ENCODE assay signal across 16 cellular contexts in the genomic region with DNA sequence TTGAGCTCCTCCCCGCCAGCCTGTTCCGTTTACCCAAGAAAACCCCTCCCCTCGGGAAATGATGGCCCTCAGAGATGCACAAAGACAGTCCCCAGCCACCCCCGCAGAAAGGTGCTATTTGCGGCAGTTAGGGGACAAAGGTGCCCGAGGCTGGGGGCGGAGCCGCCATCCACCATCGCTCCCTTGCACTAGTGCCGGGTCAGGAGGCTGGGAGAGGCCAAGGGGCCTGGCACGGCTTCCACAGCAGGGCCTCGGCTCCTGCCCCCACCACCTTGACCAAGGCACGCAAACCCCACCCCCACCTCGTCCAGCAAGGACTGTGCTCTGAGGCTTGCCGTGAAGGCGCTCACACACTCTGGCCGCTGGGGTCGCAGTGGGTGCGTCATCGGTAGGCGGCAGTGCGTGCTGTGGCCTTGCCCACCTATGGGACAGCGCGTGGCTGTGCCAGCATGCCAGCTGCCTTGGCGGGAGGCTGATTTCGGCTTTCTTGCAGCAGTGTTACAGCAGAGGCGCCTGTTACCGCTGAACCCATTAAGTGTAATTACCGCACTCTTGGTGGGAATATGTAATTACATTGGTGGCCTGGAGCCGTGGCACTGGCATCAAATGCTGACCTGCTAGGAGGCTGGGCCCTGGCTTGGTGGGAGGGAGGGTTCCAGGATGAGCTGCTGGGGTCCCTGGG. TPM values are rescaled to one million over a fixed set of nuclear protein-coding genes. Genes with fewer than 3 reads are reported as not detected.
A peak's percentile ranks its signal among the peaks of the same experiment; 100 is the strongest.
DNase-seq lines count a peak whose midpoint lies in the region; ATAC-seq, FAIRE-seq and TF ChIP-seq lines count a peak whose summit lies in the region.
"Had no signal": no experiment of that assay in that cellular context is flagged by ENCODE, and none has a peak within 500 bp of the region (broad histone marks: within the 10 kb centered on the region; RNA-seq: fewer than 3 reads in every experiment).

No MANE protein-coding gene starts in this region.

- no peaks in the 10 kb centered on the region for H3K27me3 Mint-ChIP-seq in activated CD8-positive, alpha-beta T cell treated with anti-CD3 and anti-CD28 coated beads, Interleukin-2, amount 10 ng/mL, durations not matched to agents 7 days and 5 days (ENCODE audit: low read depth)

- no peak overlapping the region for H3K9ac ChIP-seq in muscle layer of colon (ENCODE audit: low read length)
- H3K9ac ChIP-seq: BLaER1 treated with 17β-estradiol and CSF1 and Interleukin-3, amounts not matched to agents 10 nM and 100 nM had no signal

- H3K4me1 Mint-ChIP-seq in activated CD8-positive, alpha-beta T cell treated with anti-CD3 and anti-CD28 coated beads, Interleukin-2, amount 10 ng/mL, durations not matched to agents 7 days and 5 days (ENCODE audit: low read depth) = no peaks in the 10 kb centered on the region
- H3K4me1 Mint-ChIP-seq: immature natural killer cell had no signal

- FAIRE-seq in GM12891 (lab: Jason Lieb, UNC) = no peak

- no peak overlapping the region for H3K4me3 Mint-ChIP-seq in activated CD8-positive, alpha-beta T cell treated with anti-CD3 and anti-CD28 coated beads, Interleukin-2, amount 10 ng/mL, durations not matched to agents 7 days and 5 days
- H3K4me3 Mint-ChIP-seq: dendritic cell treated with granulocyte-macrophage colony-stimulating factor and Interleukin-4, amounts not matched to agents 40 ng/mL and 50 ng/mL, for 4 days; immature natural killer cell had no signal

- TF ChIP-seq POLR2A in breast epithelium (IDR thresholded peaks at IDR 0.05) (no peak), GM12891 (IDR thresholded peaks at IDR 0.05; ENCODE audit: low read depth, low read length) (no peak)

- DNase-seq in DMS 273 treated with DMSO at 0.1 percent for 48 hours (lab: John Stamatoyannopoulos, UW) (peak; percentile 62), NCI-H1436 (lab: John Stamatoyannopoulos, UW) (peak; percentile 81), SHP77 (lab: John Stamatoyannopoulos, UW) (peak; percentile 75 to 85), breast epithelium (ENCODE audit: low spot score in 2 of 2) (no peak), GM12891 (ENCODE audit: insufficient read length, low spot score) (no peak)
- no peak for DNase-seq in activated CD8-positive, alpha-beta T cell treated with anti-CD3 and anti-CD28 coated beads, Interleukin-2, amount 10 ng/mL, durations not matched to agents 7 days and 5 days
- DNase-seq: activated CD4-positive, alpha-beta T cell treated with anti-CD3 and anti-CD28 coated beads for 1 hour; activated T-cell treated with anti-CD3 and anti-CD28 coated beads, Interleukin-2, amount 50 U/mL, for 48 hours; immature natural killer cell; stimulated activated naive CD8-positive, alpha-beta T cell treated with anti-CD3 and anti-CD28 coated beads, Interleukin-15, Interleukin-2, amounts not matched to agents 100 U/mL and 50 U/mL, for 24 hours had no signal

- no peaks in the 10 kb centered on the region for H3K9me3 Mint-ChIP-seq in activated CD8-positive, alpha-beta T cell treated with anti-CD3 and anti-CD28 coated beads, Interleukin-2, amount 10 ng/mL, durations not matched to agents 7 days and 5 days (ENCODE audit: insufficient read depth)
- H3K9me3 Mint-ChIP-seq: dendritic cell treated with granulocyte-macrophage colony-stimulating factor and Interleukin-4, amounts not matched to agents 40 ng/mL and 50 ng/mL, for 4 days; immature natural killer cell had no signal

- H3K27ac ChIP-seq in muscle layer of colon (ENCODE audit: low read depth, low read length) = peak overlapping the region; percentile 68
- H3K27ac ChIP-seq in breast epithelium = no peak overlapping the region
- H3K27ac ChIP-seq: BLaER1 treated with 17β-estradiol and CSF1 and Interleukin-3, amounts not matched to agents 10 nM and 100 nM had no signal

- H3K36me3 ChIP-seq in muscle layer of colon (ENCODE audit: insufficient read depth, low read length) (no peaks in the 10 kb centered on the region), breast epithelium (no peaks in the 10 kb centered on the region)
- H3K36me3 ChIP-seq: BLaER1 treated with 17β-estradiol and CSF1 and Interleukin-3, amounts not matched to agents 10 nM and 100 nM had no signal

- H3K9me3 ChIP-seq in muscle layer of colon (ENCODE audit: low read length) = no peaks in the 10 kb centered on the region
- peaks cover 0 to under 1% of the 10 kb centered on the region in 2 donors for H3K9me3 ChIP-seq in breast epithelium
- H3K9me3 ChIP-seq: BLaER1 treated with 17β-estradiol and CSF1 and Interleukin-3, amounts not matched to agents 10 nM and 100 nM had no signal

- intact Hi-C loops in breast epithelium (cut with DNase I; ENCODE audit: low total_unique reads) = no loop called here

- no peak overlapping the region for H3K27ac Mint-ChIP-seq in activated CD8-positive, alpha-beta T cell treated with anti-CD3 and anti-CD28 coated beads, Interleukin-2, amount 10 ng/mL, durations not matched to agents 7 days and 5 days
- H3K27ac Mint-ChIP-seq: dendritic cell treated with granulocyte-macrophage colony-stimulating factor and Interleukin-4, amounts not matched to agents 40 ng/mL and 50 ng/mL, for 4 days; immature natural killer cell had no signal

- no peaks in the 10 kb centered on the region for H3K36me3 Mint-ChIP-seq in activated CD8-positive, alpha-beta T cell treated with anti-CD3 and anti-CD28 coated beads, Interleukin-2, amount 10 ng/mL, durations not matched to agents 7 days and 5 days (ENCODE audit: low read depth)
- H3K36me3 Mint-ChIP-seq: immature natural killer cell had no signal

- POLR2A ChIA-PET in activated CD8-positive, alpha-beta T cell treated with anti-CD3 and anti-CD28 coated beads, Interleukin-2, amount 10 ng/mL, durations not matched to agents 7 days and 5 days (lab: Charles Lee) = no interaction called here

- TF ChIP-seq CTCF in breast epithelium (IDR thresholded peaks at IDR 0.05) = no peak

- no peak for ATAC-seq in activated CD8-positive, alpha-beta T cell treated with anti-CD3 and anti-CD28 coated beads, Interleukin-2, amount 10 ng/mL, durations not matched to agents 7 days and 5 days
- no peak for ATAC-seq in HG03439 (IDR thresholded peaks at IDR 0.05; ENCODE audit: unreplicated experiment)
- ATAC-seq: stimulated activated naive CD8-positive, alpha-beta T cell treated with anti-CD3 and anti-CD28 coated beads, Interleukin-15, Interleukin-2, amounts not matched to agents 100 U/mL and 50 U/mL, for 24 hours had no signal

- peaks cover 25% of the 10 kb centered on the region for H3K4me1 ChIP-seq in muscle layer of colon (ENCODE audit: insufficient read depth, low read length)
- no peaks in the 10 kb centered on the region for H3K4me1 ChIP-seq in breast epithelium

- H3K27me3 ChIP-seq in muscle layer of colon (ENCODE audit: control insufficient read depth in 1 of 2, insufficient read depth in 2 of 2, low read length in 2 of 2) (no peaks in the 10 kb centered on the region), breast epithelium (peaks cover 4 to 79% of the 10 kb centered on the region in 2 donors)

- no peak overlapping the region for H3K4me3 ChIP-seq in muscle layer of colon (ENCODE audit: low read depth in 1 of 2, low read length in 2 of 2)
- H3K4me3 ChIP-seq in breast epithelium = no peak overlapping the region
- H3K4me3 ChIP-seq: BLaER1 treated with 17β-estradiol and CSF1 and Interleukin-3, amounts not matched to agents 10 nM and 100 nM had no signal

- CTCF ChIA-PET in activated CD8-positive, alpha-beta T cell treated with anti-CD3 and anti-CD28 coated beads, Interleukin-2, amount 10 ng/mL, durations not matched to agents 7 days and 5 days (lab: Charles Lee) = no interaction called here

TF ChIP-seq in GM12891, 5 proteins besides CTCF, POLR2A, EP300 and RAD21:
- TF ChIP-seq SPI1 (IDR thresholded peaks at IDR 0.05; ENCODE audit: low read depth, low read length) = no peak
- TF ChIP-seq PAX5 (IDR thresholded peaks at IDR 0.05; ENCODE audit: insufficient read depth, low read length, severe bottlenecking) = no peak
- no peak for TF ChIP-seq TAF1 (IDR thresholded peaks at IDR 0.05; ENCODE audit: low read depth, low read length)
- no peak for TF ChIP-seq POLR2AphosphoS5 (IDR thresholded peaks at IDR 0.05; ENCODE audit: low read depth, low read length)
- TF ChIP-seq POU2F2 (IDR thresholded peaks at IDR 0.05; ENCODE audit: low read depth, low read length) = no peak
TF ChIP-seq in GM12891: peak in this region for 0.

RNA-seq across cellular contexts. Expression of gene TPSG1, which starts 31.8 kb away (rescaled TPM):
- 1 to 10 TPM in 1 of 3 donors, under 1 TPM in 1, not detected in 1; 0.73 to 1.8 TPM for total RNA-seq in breast epithelium
- total RNA-seq in activated CD8-positive, alpha-beta T cell treated with anti-CD3 and anti-CD28 coated beads, Interleukin-2, amount 10 ng/mL, durations not matched to agents 7 days and 5 days = not detected
- not detected for polyA plus RNA-seq in GM12891 (2012; ENCODE audit: low read depth, missing spikeins)
- total RNA-seq: fibroblast of villous mesenchyme, OCI-LY7 had no signal
- polyA plus RNA-seq: immature natural killer cell had no signal

RNA-seq across cellular contexts. Expression of gene TPSB2, which starts 36.7 kb away (rescaled TPM):
- 100 to 1,000 TPM in 1 of 3 donors, 10 to 100 TPM in 1, 1 to 10 TPM in 1; 5.6 to 195 (median 22.4) TPM for total RNA-seq in breast epithelium
- total RNA-seq in activated CD8-positive, alpha-beta T cell treated with anti-CD3 and anti-CD28 coated beads, Interleukin-2, amount 10 ng/mL, durations not matched to agents 7 days and 5 days = not detected
- polyA plus RNA-seq in GM12891 (2012; ENCODE audit: low read depth, missing spikeins) = not detected
- total RNA-seq: fibroblast of villous mesenchyme, OCI-LY7 had no signal
- polyA plus RNA-seq: immature natural killer cell had no signal

RNA-seq across cellular contexts. Expression of gene CACNA1H, which starts 40.4 kb away (rescaled TPM):
- total RNA-seq in breast epithelium = 1 to 10 TPM; 1.6 to 2.5 (median 2.2) TPM
- under 1 TPM; 0.57 to 0.92 TPM for total RNA-seq in activated CD8-positive, alpha-beta T cell treated with anti-CD3 and anti-CD28 coated beads, Interleukin-2, amount 10 ng/mL, durations not matched to agents 7 days and 5 days
- polyA plus RNA-seq in GM12891 (2012; ENCODE audit: low read depth, missing spikeins) = 0.14 TPM
- total RNA-seq: OCI-LY7 had no signal

RNA-seq across cellular contexts. Expression of gene TPSAB1, which starts 47.2 kb away (rescaled TPM):
- total RNA-seq in breast epithelium = 100 to 1,000 TPM in 1 of 3 donors, 10 to 100 TPM in 1, 1 to 10 TPM in 1; 5.9 to 156 (median 19.8) TPM
- total RNA-seq in activated CD8-positive, alpha-beta T cell treated with anti-CD3 and anti-CD28 coated beads, Interleukin-2, amount 10 ng/mL, durations not matched to agents 7 days and 5 days = not detected
- polyA plus RNA-seq in GM12891 (2012; ENCODE audit: low read depth, missing spikeins) = not detected
- total RNA-seq: fibroblast of villous mesenchyme, OCI-LY7 had no signal
- polyA plus RNA-seq: immature natural killer cell had no signal

Comparison
In these comparisons a context has a peak if more than half of its experiments do, and no peak if none do; other contexts are left out.
1. DNase-seq: peak in DMS 273 treated with DMSO at 0.1 percent for 48 hours (single experiment), NCI-H1436 (single experiment) and SHP77 (2 of 2); none in breast epithelium (0 of 2), activated CD8-positive, alpha-beta T cell treated with anti-CD3 and anti-CD28 coated beads, Interleukin-2, amount 10 ng/mL, durations not matched to agents 7 days and 5 days (single experiment) and GM12891 (single experiment).
2. RNA of gene TPSB2, which starts 36.7 kb away (total RNA-seq): 5.6 to 195 TPM in breast epithelium; not detected in activated CD8-positive, alpha-beta T cell treated with anti-CD3 and anti-CD28 coated beads, Interleukin-2, amount 10 ng/mL, durations not matched to agents 7 days and 5 days; every median in the first group is over 4 times any median in the second.